In genomic region chr9:37902131-37902530, GRCh38 we compare ENCODE assay signal across 12 cellular contexts. TPM values are rescaled to one million over a fixed set of nuclear protein-coding genes. Genes with fewer than 3 reads are reported as not detected.
DNase-seq lines count a peak whose midpoint lies in the region; ATAC-seq and TF ChIP-seq lines count a peak whose summit lies in the region.
"Had no signal": no experiment of that assay in that cellular context is flagged by ENCODE, and none has a peak within 500 bp of the region (broad histone marks: within the 10 kb centered on the region; RNA-seq: fewer than 3 reads in every experiment).

No MANE protein-coding gene starts in this region.

- H3K36me3 ChIP-seq in PC-3 (ENCODE audit: low read depth, low read length) = peaks cover 4% of the 10 kb centered on the region; the same call in 1 of the 2 replicates
- no peaks in the 10 kb centered on the region for H3K36me3 ChIP-seq in smooth muscle cell (ENCODE audit: low read depth)
- peaks cover 0 to 22% of the 10 kb centered on the region in 2 donors for H3K36me3 ChIP-seq in left lung

- intact Hi-C loops in PC-3 (cut with micrococcal nuclease) = loop anchor here (10.0 kb wide), 1 partner anchor 417 kb away; the partner anchor contains the start of gene POLR1E
- intact Hi-C loops in left lung (cut with DNase I) = no loop called here

- no peak overlapping the region for H3K27ac Mint-ChIP-seq in activated naive CD4-positive, alpha-beta T cell treated with anti-CD3 and anti-CD28 coated beads, Interleukin-2, amount 10 ng/mL, durations not matched to agents 7 days and 5 days
- H3K27ac Mint-ChIP-seq in activated naive CD4-positive, alpha-beta T cell treated with anti-CD3 and anti-CD28 coated beads, Interleukin-2, amount 50 U/mL, for 72 hours = no peak overlapping the region

- no TSS peak for BruUV-seq in PC-3 (replicated peaks; lab: Mats Ljungman, UMichigan)

- no peaks in the 10 kb centered on the region for H3K9me3 Mint-ChIP-seq in activated naive CD4-positive, alpha-beta T cell treated with anti-CD3 and anti-CD28 coated beads, Interleukin-2, amount 10 ng/mL, durations not matched to agents 7 days and 5 days
- H3K9me3 Mint-ChIP-seq in activated naive CD4-positive, alpha-beta T cell treated with anti-CD3 and anti-CD28 coated beads, Interleukin-2, amount 50 U/mL, for 72 hours = no peaks in the 10 kb centered on the region
- H3K9me3 Mint-ChIP-seq: activated naive CD4-positive, alpha-beta T cell treated with anti-CD3 and anti-CD28 coated beads, Interleukin-2, amount 50 U/mL, for 24 hours had no signal

- CTCF ChIA-PET in activated naive CD4-positive, alpha-beta T cell treated with anti-CD3 and anti-CD28 coated beads, Interleukin-2, amount 10 ng/mL, durations not matched to agents 7 days and 5 days (lab: Charles Lee) = interaction anchor here (0.8 to 1.7 kb wide), 3 partner anchors 9 to 515 kb away, joined by 3 to 5 read pairs (median 5); no protein-coding TSS in a partner anchor
- CTCF ChIA-PET in PC-3 (lab: Charles Lee) (no interaction called here), HEK293T (lab: Yijun Ruan, JAX) (no interaction called here)

- peaks cover 31% of the 10 kb centered on the region for H3K4me1 Mint-ChIP-seq in activated naive CD4-positive, alpha-beta T cell treated with anti-CD3 and anti-CD28 coated beads, Interleukin-2, amount 10 ng/mL, durations not matched to agents 7 days and 5 days

- H3K27ac ChIP-seq in PC-3 (ENCODE audit: low read length) (no peak overlapping the region), smooth muscle cell (ENCODE audit: low read depth) (no peak overlapping the region), left lung (no peak overlapping the region)

- no peak for DNase-seq in activated naive CD4-positive, alpha-beta T cell treated with anti-CD3 and anti-CD28 coated beads, Interleukin-2, amount 10 ng/mL, durations not matched to agents 7 days and 5 days
- no peak for DNase-seq in activated naive CD4-positive, alpha-beta T cell treated with anti-CD3 and anti-CD28 coated beads, Interleukin-2, amount 50 U/mL, for 72 hours (ENCODE audit: low spot score in 2 of 2)
- no peak for DNase-seq in PC-3
- DNase-seq in fibroblast of mammary gland (ENCODE audit: low read depth) = no peak
- DNase-seq in smooth muscle cell (lab: John Stamatoyannopoulos, UW; ENCODE audit: unreplicated experiment) = no peak
- DNase-seq in left lung = no peak
- no peak for DNase-seq in HEK293T (ENCODE audit: extremely low spot score)
- no peak for DNase-seq in NCI-H2196 (lab: John Stamatoyannopoulos, UW; ENCODE audit: unreplicated experiment)
- DNase-seq: activated CD8-positive, alpha-beta memory T cell treated with anti-CD3 and anti-CD28 coated beads for 24 hours; GOT3; NCI-H2171 treated with DMSO at 0.1 percent for 48 hours had no signal

- no peaks in the 10 kb centered on the region for H3K9me3 ChIP-seq in PC-3 (ENCODE audit: low read length)
- H3K9me3 ChIP-seq in smooth muscle cell (replicated peaks; ENCODE audit: low read depth) = no peaks in the 10 kb centered on the region
- no peaks in the 10 kb centered on the region for H3K9me3 ChIP-seq in left lung

- H3F3A ChIP-seq in PC-3 (ENCODE audit: low read length, unreplicated experiment) (no peaks in the 10 kb centered on the region), smooth muscle cell (ENCODE audit: low read depth) (no peaks in the 10 kb centered on the region)

- H3K27me3 ChIP-seq in PC-3 (ENCODE audit: low read length) (no peaks in the 10 kb centered on the region), smooth muscle cell (ENCODE audit: low read depth) (no peaks in the 10 kb centered on the region), left lung (no peaks in the 10 kb centered on the region)

- peaks cover 32% of the 10 kb centered on the region for H3K79me2 ChIP-seq in PC-3 (ENCODE audit: low read length)
- H3K79me2 ChIP-seq in smooth muscle cell (ENCODE audit: low read depth) = peaks cover 28% of the 10 kb centered on the region

- POLR2A ChIA-PET in PC-3 (lab: Charles Lee; ENCODE audit: unreplicated experiment) (no interaction called here), HEK293T (lab: Yijun Ruan, JAX) (no interaction called here)

- no peaks in the 10 kb centered on the region for H3K9me2 ChIP-seq in PC-3 (replicated peaks; ENCODE audit: low read length)

- peaks cover 10% of the 10 kb centered on the region for H3K36me3 Mint-ChIP-seq in activated naive CD4-positive, alpha-beta T cell treated with anti-CD3 and anti-CD28 coated beads, Interleukin-2, amount 10 ng/mL, durations not matched to agents 7 days and 5 days
- H3K36me3 Mint-ChIP-seq in activated naive CD4-positive, alpha-beta T cell treated with anti-CD3 and anti-CD28 coated beads, Interleukin-2, amount 50 U/mL, for 72 hours = peaks cover 5 to 13% of the 10 kb centered on the region in 2 donors

- no peak for ATAC-seq in activated naive CD4-positive, alpha-beta T cell treated with anti-CD3 and anti-CD28 coated beads, Interleukin-2, amount 50 U/mL, for 72 hours
- ATAC-seq in PC-3 (no peak), left lung (no peak)

- H3K4me1 ChIP-seq in PC-3 (ENCODE audit: insufficient read depth, low read length) (peaks cover 18% of the 10 kb centered on the region), smooth muscle cell (ENCODE audit: low read depth) (peaks cover 8% of the 10 kb centered on the region), left lung (peaks cover 15 to 44% of the 10 kb centered on the region in 2 donors)

- peak overlapping the region; percentile 88 for H3K9ac ChIP-seq in PC-3 (ENCODE audit: low read length)
- no peak overlapping the region for H3K9ac ChIP-seq in smooth muscle cell (ENCODE audit: low read depth)

- H2AFZ ChIP-seq in PC-3 (ENCODE audit: low read length) = no peak overlapping the region
- H2AFZ ChIP-seq in smooth muscle cell (ENCODE audit: low read depth) = no peak overlapping the region

- H3K4me3 ChIP-seq in PC-3 (ENCODE audit: low read length) (peak overlapping the region; percentile 93), fibroblast of mammary gland (ENCODE audit: control insufficient read depth, low read depth, low read length) (peak overlapping the region; percentile 88), smooth muscle cell (peak overlapping the region; percentile 77), left lung (peak overlapping the region in 1 of 2 donors; percentile 99)

- H3K27me3 Mint-ChIP-seq in activated naive CD4-positive, alpha-beta T cell treated with anti-CD3 and anti-CD28 coated beads, Interleukin-2, amount 10 ng/mL, durations not matched to agents 7 days and 5 days = peaks cover 21% of the 10 kb centered on the region
- H3K27me3 Mint-ChIP-seq: activated naive CD4-positive, alpha-beta T cell treated with anti-CD3 and anti-CD28 coated beads, Interleukin-2, amount 50 U/mL, for 24 hours had no signal

- H3K4me3 Mint-ChIP-seq in activated naive CD4-positive, alpha-beta T cell treated with anti-CD3 and anti-CD28 coated beads, Interleukin-2, amount 10 ng/mL, durations not matched to agents 7 days and 5 days = peak overlapping the region; percentile 10

- TF ChIP-seq CTCF in PC-3 (conservative IDR thresholded peaks at IDR 0.05; ENCODE audit: low read depth, low read length) = no peak
- TF ChIP-seq CTCF in fibroblast of mammary gland (conservative IDR thresholded peaks at IDR 0.05; ENCODE audit: control insufficient read depth, insufficient read depth, low read depth, low read length) = no peak
- TF ChIP-seq CTCF in smooth muscle cell (IDR thresholded peaks at IDR 0.05; ENCODE audit: borderline replicate concordance, insufficient read depth, poor library complexity, severe bottlenecking) = no peak
- TF ChIP-seq CTCF in left lung (IDR thresholded peaks at IDR 0.05) = no peak

- H3K4me2 ChIP-seq in PC-3 (ENCODE audit: low read length) (peak overlapping the region; percentile 96), smooth muscle cell (peak overlapping the region; percentile 85)

- H4K20me1 ChIP-seq in PC-3 (ENCODE audit: low read length) = peaks cover 11% of the 10 kb centered on the region; the same call in 1 of the 2 replicates
- H4K20me1 ChIP-seq in smooth muscle cell (ENCODE audit: low read depth) = peaks cover 24% of the 10 kb centered on the region

TF ChIP-seq in HEK293T, 16 proteins besides CTCF, POLR2A, EP300 and RAD21:
- TF ChIP-seq NFRKB (IDR thresholded peaks at IDR 0.05) (no peak), L3MBTL2 (conservative IDR thresholded peaks at IDR 0.05) (no peak), FOXM1 (IDR thresholded peaks at IDR 0.05; ENCODE audit: borderline replicate concordance) (no peak), LEF1 (IDR thresholded peaks at IDR 0.05; ENCODE audit: borderline replicate concordance) (no peak), TARDBP (IDR thresholded peaks at IDR 0.05) (no peak), ELF4 (IDR thresholded peaks at IDR 0.05) (no peak), ZNF384 (IDR thresholded peaks at IDR 0.05) (no peak), SP1 (IDR thresholded peaks at IDR 0.05) (no peak), BHLHE40 (IDR thresholded peaks at IDR 0.05; ENCODE audit: borderline replicate concordance) (no peak), FOXA1 (IDR thresholded peaks at IDR 0.05) (no peak), CTBP1 (IDR thresholded peaks at IDR 0.05; ENCODE audit: borderline replicate concordance) (no peak), PKNOX1 (IDR thresholded peaks at IDR 0.05) (no peak)

RNA-seq across cellular contexts. Expression of gene SLC25A51, which starts 1.8 kb away (rescaled TPM):
- 10 to 100 TPM; 20.2 to 24.5 TPM for total RNA-seq in activated naive CD4-positive, alpha-beta T cell treated with anti-CD3 and anti-CD28 coated beads, Interleukin-2, amount 50 U/mL, for 72 hours
- 24.1 and 30.6 TPM in 2 replicates for total RNA-seq in PC-3 (2014; rRNA removed)
- 32.0 and 42.9 TPM in 2 replicates for total RNA-seq in smooth muscle cell
- 6.5 and 13.0 TPM in 2 replicates for polyA plus RNA-seq in smooth muscle cell
- 10 to 100 TPM; 30.8 to 39.9 TPM for total RNA-seq in left lung
